Comparison of ENCODE assay signal across 9 cellular contexts in genomic region chr4:7753931-7754465, GRCh38.
"Had no signal": no experiment of that assay in that cellular context is flagged by ENCODE, and none has a peak within 500 bp of the region (broad histone marks: within the 10 kb centered on the region; RNA-seq: fewer than 3 reads in every experiment).

No MANE protein-coding gene starts in this region.

- ATAC-seq: activated naive CD8-positive, alpha-beta T cell treated with anti-CD3 and anti-CD28 coated beads, Interleukin-2, amount 50 U/mL, for 24 hours had no signal

- H3K27ac ChIP-seq: neural progenitor cell, parathyroid adenoma, skin epidermis, stomach, VCaP had no signal

- H3K4me2 ChIP-seq: neural progenitor cell had no signal

- H3K27me3 Mint-ChIP-seq: activated CD4-positive, alpha-beta memory T cell treated with anti-CD3 and anti-CD28 coated beads for 36 hours; activated naive CD8-positive, alpha-beta T cell treated with anti-CD3 and anti-CD28 coated beads, Interleukin-2, amount 50 U/mL, for 24 hours had no signal

- H3K4me3 Mint-ChIP-seq: activated CD4-positive, alpha-beta memory T cell treated with anti-CD3 and anti-CD28 coated beads for 36 hours; activated naive CD8-positive, alpha-beta T cell treated with anti-CD3 and anti-CD28 coated beads, Interleukin-2, amount 50 U/mL, for 24 hours; neural progenitor cell had no signal

- H3K27ac Mint-ChIP-seq: activated CD4-positive, alpha-beta memory T cell treated with anti-CD3 and anti-CD28 coated beads for 36 hours; activated naive CD8-positive, alpha-beta T cell treated with anti-CD3 and anti-CD28 coated beads, Interleukin-2, amount 50 U/mL, for 24 hours; neural progenitor cell had no signal

- H3K79me2 ChIP-seq: parathyroid adenoma had no signal

- H3K4me1 ChIP-seq: parathyroid adenoma had no signal

- DNase-seq: activated CD4-positive, alpha-beta memory T cell treated with anti-CD3 and anti-CD28 coated beads for 36 hours; activated naive CD8-positive, alpha-beta T cell treated with anti-CD3 and anti-CD28 coated beads, Interleukin-2, amount 50 U/mL, for 24 hours; stimulated activated CD4-positive, alpha-beta T cell treated with anti-CD3 and anti-CD28 coated beads, Interleukin-4, amount 100 ng/mL, for 4 hours; stomach had no signal

- H3K27me3 ChIP-seq: gastrocnemius medialis, neural progenitor cell, stomach had no signal

- H3K9me3 Mint-ChIP-seq: activated CD4-positive, alpha-beta memory T cell treated with anti-CD3 and anti-CD28 coated beads for 36 hours; activated naive CD8-positive, alpha-beta T cell treated with anti-CD3 and anti-CD28 coated beads, Interleukin-2, amount 50 U/mL, for 24 hours had no signal

- H3K9me3 ChIP-seq: gastrocnemius medialis, stomach had no signal

- H3K36me3 Mint-ChIP-seq: activated CD4-positive, alpha-beta memory T cell treated with anti-CD3 and anti-CD28 coated beads for 36 hours; neural progenitor cell had no signal

- H2AFZ ChIP-seq: neural progenitor cell, parathyroid adenoma had no signal

- H3K36me3 ChIP-seq: gastrocnemius medialis, neural progenitor cell had no signal

- H3K4me3 ChIP-seq: gastrocnemius medialis, neural progenitor cell, skin epidermis, stomach had no signal
